Comparison of ENCODE assay signal across 1 cellular context in genomic region chr6:149131891-149132290, GRCh38.
TF ChIP-seq lines count a peak whose summit lies in the region.

No MANE protein-coding gene starts in this region.

TF ChIP-seq in GM12878, 131 proteins besides CTCF, POLR2A, EP300 and RAD21 (continued from another document):
- TF ChIP-seq ZBTB33 (IDR thresholded peaks at IDR 0.05) (no peak), BRCA1 (IDR thresholded peaks at IDR 0.05; ENCODE audit: low read depth, low read length) (no peak)
